ENCODE assay signal across 6 cellular contexts in the genomic region with DNA sequence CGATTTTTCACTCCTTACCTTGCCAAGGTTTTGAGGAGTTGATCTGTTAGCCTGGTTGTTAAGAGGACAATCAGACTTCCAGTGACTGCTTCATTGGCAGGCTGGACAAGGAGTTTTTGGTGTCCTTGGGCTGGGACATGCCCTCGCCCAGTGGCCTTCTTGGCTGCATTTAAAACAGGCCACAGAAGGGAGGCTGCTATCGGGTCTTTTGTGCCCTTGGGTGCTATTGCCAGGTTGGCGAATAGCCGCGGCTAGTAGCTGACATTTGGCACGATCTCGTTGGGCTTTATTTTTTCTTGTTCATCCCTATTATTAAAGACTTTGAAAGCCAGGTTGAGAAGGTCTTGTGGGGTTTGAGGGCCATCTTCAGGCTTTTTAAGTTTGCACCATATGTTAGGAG.
"Had no signal": no experiment of that assay in that cellular context is flagged by ENCODE, and none has a peak within 500 bp of the region (broad histone marks: within the 10 kb centered on the region; RNA-seq: fewer than 3 reads in every experiment).

No MANE protein-coding gene starts in this region.

- ATAC-seq: GM23338, K562 had no signal

- H3K4me3 ChIP-seq: GM23338, K562 had no signal

- DNase-seq: H9, HCEC 1CT, IMR-90, KG1 had no signal
